In the genomic region with DNA sequence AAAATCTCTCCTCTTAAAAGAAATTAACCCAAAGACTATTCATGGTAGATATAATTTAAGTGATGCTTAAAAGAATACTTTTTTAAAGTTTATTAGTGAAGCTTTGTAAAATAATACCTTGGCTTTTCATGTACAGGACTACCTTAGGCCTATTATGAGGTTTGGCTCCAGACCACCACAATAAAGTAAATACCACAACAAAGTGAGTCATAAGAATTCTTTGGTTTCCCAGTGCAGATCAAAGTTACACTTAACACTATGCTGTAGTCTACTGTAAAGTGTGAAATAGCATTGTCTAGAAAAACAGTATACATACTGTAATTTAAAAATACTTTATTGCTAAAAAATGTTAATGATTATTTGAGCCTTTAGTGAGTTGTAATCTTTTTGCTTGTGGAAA, we compare ENCODE assay signal across 23 cellular contexts. TPM values are rescaled to one million over a fixed set of nuclear protein-coding genes. Genes with fewer than 3 reads are reported as not detected.
DNase-seq lines count a peak whose midpoint lies in the region; ATAC-seq and TF ChIP-seq lines count a peak whose summit lies in the region.
"Had no signal": no experiment of that assay in that cellular context is flagged by ENCODE, and none has a peak within 500 bp of the region (broad histone marks: within the 10 kb centered on the region; RNA-seq: fewer than 3 reads in every experiment).

No MANE protein-coding gene starts in this region.

- peaks cover 94% of the 10 kb centered on the region for H3K36me3 Mint-ChIP-seq in CD4-positive, alpha-beta T cell (ENCODE audit: low read depth)
- H3K36me3 Mint-ChIP-seq in activated CD4-positive, alpha-beta memory T cell treated with anti-CD3 and anti-CD28 coated beads, Interleukin-2, amount 10 ng/mL, durations not matched to agents 7 days and 5 days (ENCODE audit: low read depth): peaks cover 81% of the 10 kb centered on the region

- no peaks in the 10 kb centered on the region for H3K27me3 Mint-ChIP-seq in CD4-positive, alpha-beta T cell
- H3K27me3 Mint-ChIP-seq in activated CD4-positive, alpha-beta memory T cell treated with anti-CD3 and anti-CD28 coated beads, Interleukin-2, amount 10 ng/mL, durations not matched to agents 7 days and 5 days: no peaks in the 10 kb centered on the region
- H3K27me3 Mint-ChIP-seq: activated CD4-positive, alpha-beta T cell treated with anti-CD3 and anti-CD28 coated beads, Interleukin-2, amount 10 ng/mL, durations not matched to agents 24 days and 14 days; activated naive CD8-positive, alpha-beta T cell; activated T-cell treated with anti-CD3 and anti-CD28 coated beads, Interleukin-2, amount 50 U/mL, for 24 hours had no signal

- no peak for TF ChIP-seq RAD21 in HCT116 (IDR thresholded peaks at IDR 0.05; ENCODE audit: low read depth)

- H3K9me3 Mint-ChIP-seq in CD4-positive, alpha-beta T cell: no peaks in the 10 kb centered on the region
- H3K9me3 Mint-ChIP-seq in activated CD4-positive, alpha-beta memory T cell treated with anti-CD3 and anti-CD28 coated beads, Interleukin-2, amount 10 ng/mL, durations not matched to agents 7 days and 5 days: no peaks in the 10 kb centered on the region
- H3K9me3 Mint-ChIP-seq: activated CD4-positive, alpha-beta T cell treated with anti-CD3 and anti-CD28 coated beads, Interleukin-2, amount 10 ng/mL, durations not matched to agents 24 days and 14 days; activated T-cell treated with anti-CD3 and anti-CD28 coated beads, Interleukin-2, amount 50 U/mL, for 24 hours had no signal

- H3K4me1 Mint-ChIP-seq in CD4-positive, alpha-beta T cell (ENCODE audit: low read depth): peaks cover 53% of the 10 kb centered on the region
- peaks cover 32% of the 10 kb centered on the region for H3K4me1 Mint-ChIP-seq in activated CD4-positive, alpha-beta memory T cell treated with anti-CD3 and anti-CD28 coated beads, Interleukin-2, amount 10 ng/mL, durations not matched to agents 7 days and 5 days

- peaks cover 79 to 85% of the 10 kb centered on the region in 2 experiments for H3K36me3 ChIP-seq in HCT116 (ENCODE audit: control insufficient read depth in 1 of 2, insufficient read depth in 2 of 2, low read length in 2 of 2)
- peaks cover 28% of the 10 kb centered on the region for H3K36me3 ChIP-seq in mucosa of descending colon (ENCODE audit: low read depth)

- POLR2A ChIA-PET in CD4-positive, alpha-beta T cell (lab: Charles Lee): no interaction called here
- POLR2A ChIA-PET in HCT116 (lab: Charles Lee): no interaction called here
- POLR2A ChIA-PET in activated CD4-positive, alpha-beta memory T cell treated with anti-CD3 and anti-CD28 coated beads, Interleukin-2, amount 10 ng/mL, durations not matched to agents 7 days and 5 days (lab: Charles Lee): interaction anchor here (2.2 kb wide), 1 partner anchor 32 kb away, joined by 12 read pairs; a partner anchor contains a TSS

- RAD21 ChIA-PET in HCT116 (lab: Charles Lee; ENCODE audit: low non-redundant PET in 1 of 2, low total read pairs in 2 of 2, uncharacterized antibody in 2 of 2, unreplicated experiment in 2 of 2): no interaction called here

- no peak overlapping the region for H3K4me2 ChIP-seq in HCT116 (ENCODE audit: low read length)
- H3K4me2 ChIP-seq: hepatocyte had no signal

- no TSS peak for BruUV-seq in HCT116 (replicated peaks; lab: Mats Ljungman, UMichigan)

- CTCF ChIA-PET in CD4-positive, alpha-beta T cell (lab: Charles Lee): interaction anchor here (1.3 kb wide), 1 partner anchor 8 kb away, joined by 3 read pairs; no protein-coding TSS in a partner anchor
- CTCF ChIA-PET in HCT116 (lab: Charles Lee): no interaction called here
- CTCF ChIA-PET in activated CD4-positive, alpha-beta memory T cell treated with anti-CD3 and anti-CD28 coated beads, Interleukin-2, amount 10 ng/mL, durations not matched to agents 7 days and 5 days (lab: Charles Lee): no interaction called here

- H3K9ac ChIP-seq in HCT116 (ENCODE audit: low read length): no peak overlapping the region

- H2AFZ ChIP-seq in HCT116 (ENCODE audit: low read depth, low read length, poor library complexity, severe bottlenecking): no peak overlapping the region
- H2AFZ ChIP-seq: hepatocyte had no signal

- H3K27ac ChIP-seq in CD4-positive, alpha-beta T cell (ENCODE audit: low read depth, low read length): no peak overlapping the region
- H3K27ac ChIP-seq in HCT116 (ENCODE audit: low read depth, low read length): no peak overlapping the region
- H3K27ac ChIP-seq: hepatocyte, neutrophil, right atrium auricular region, SK-N-MC, stomach, upper lobe of right lung had no signal

- intact Hi-C loops in CD4-positive, alpha-beta T cell (cut with DNase I, micrococcal nuclease): no loop called here
- intact Hi-C loops in HCT116 (cut with micrococcal nuclease): no loop called here
- intact Hi-C loops in mucosa of descending colon (cut with DNase I, micrococcal nuclease): no loop called here

- H3K9me2 ChIP-seq in HCT116 (ENCODE audit: insufficient read depth): no peaks in the 10 kb centered on the region

- ATAC-seq in CD4-positive, alpha-beta T cell (ENCODE audit: poor library complexity): peak; percentile 48
- ATAC-seq in HCT116 (peak; percentile 67), mucosa of descending colon (no peak), GM18511 (IDR thresholded peaks at IDR 0.05; ENCODE audit: unreplicated experiment) (no peak), GM18520 (IDR thresholded peaks at IDR 0.05; ENCODE audit: unreplicated experiment) (no peak)
- ATAC-seq: upper lobe of right lung had no signal

- TF ChIP-seq POLR2A in HCT116 (IDR thresholded peaks at IDR 0.05; ENCODE audit: borderline replicate concordance, extremely low read depth, insufficient read depth, insufficient read length): no peak

- no peaks in the 10 kb centered on the region for H3K27me3 ChIP-seq in CD4-positive, alpha-beta T cell (ENCODE audit: control insufficient read depth, insufficient read depth, low read length)
- no peaks in the 10 kb centered on the region for H3K27me3 ChIP-seq in HCT116 (ENCODE audit: insufficient read depth, low read length)
- H3K27me3 ChIP-seq: hepatocyte, neutrophil, right atrium auricular region, stomach, upper lobe of right lung had no signal

- H3K4me3 ChIP-seq in HCT116 (replicated peaks in 1 of 2; ENCODE audit: low read depth in 1 of 2, low read length in 2 of 2) (no peak overlapping the region), mucosa of descending colon (no peak overlapping the region)
- H3K4me3 ChIP-seq: hepatocyte, right atrium auricular region, SK-N-MC, stomach, upper lobe of right lung had no signal

- H3K27ac Mint-ChIP-seq in CD4-positive, alpha-beta T cell: no peak overlapping the region
- H3K27ac Mint-ChIP-seq in activated CD4-positive, alpha-beta memory T cell treated with anti-CD3 and anti-CD28 coated beads, Interleukin-2, amount 10 ng/mL, durations not matched to agents 7 days and 5 days: no peak overlapping the region
- H3K27ac Mint-ChIP-seq: activated CD4-positive, alpha-beta T cell treated with anti-CD3 and anti-CD28 coated beads, Interleukin-2, amount 10 ng/mL, durations not matched to agents 24 days and 14 days had no signal

- peaks cover 93% of the 10 kb centered on the region for H3K79me2 ChIP-seq in HCT116 (ENCODE audit: insufficient read depth, low read length)

- no peak for TF ChIP-seq CTCF in CD4-positive, alpha-beta T cell (IDR thresholded peaks at IDR 0.05)
- no peak for TF ChIP-seq CTCF in HCT116 (IDR thresholded peaks at IDR 0.05 in 2 of 3, conservative IDR thresholded peaks at IDR 0.05 in 1 of 3; ENCODE audit: borderline replicate concordance in 1 of 3, insufficient read depth in 1 of 3, low read depth in 2 of 3, low read length in 2 of 3)
- TF ChIP-seq CTCF in mucosa of descending colon (IDR thresholded peaks at IDR 0.05): no peak

- H4K20me1 ChIP-seq in HCT116 (ENCODE audit: insufficient read depth): peaks cover 31% of the 10 kb centered on the region

- no peak overlapping the region for H3K4me3 Mint-ChIP-seq in CD4-positive, alpha-beta T cell
- no peak overlapping the region for H3K4me3 Mint-ChIP-seq in activated CD4-positive, alpha-beta memory T cell treated with anti-CD3 and anti-CD28 coated beads, Interleukin-2, amount 10 ng/mL, durations not matched to agents 7 days and 5 days
- H3K4me3 Mint-ChIP-seq: activated CD4-positive, alpha-beta T cell treated with anti-CD3 and anti-CD28 coated beads, Interleukin-2, amount 10 ng/mL, durations not matched to agents 24 days and 14 days; activated T-cell treated with anti-CD3 and anti-CD28 coated beads, Interleukin-2, amount 50 U/mL, for 24 hours had no signal

- no peak for DNase-seq in CD4-positive, alpha-beta T cell
- DNase-seq in HCT116 (ENCODE audit: low read depth, low spot score): no peak
- DNase-seq in amniotic epithelial cell (ENCODE audit: low read depth): peak; percentile 47
- peak; percentile 23 for DNase-seq in kidney tubule cell (ENCODE audit: low spot score)
- no peak for DNase-seq in mucosa of descending colon
- DNase-seq in activated CD4-positive, alpha-beta memory T cell treated with anti-CD3 and anti-CD28 coated beads, Interleukin-2, amount 10 ng/mL, durations not matched to agents 7 days and 5 days: no peak
- DNase-seq: activated CD4-positive, alpha-beta T cell treated with anti-CD3 and anti-CD28 coated beads, Interleukin-2, amount 10 ng/mL, durations not matched to agents 24 days and 14 days; activated T-cell treated with anti-CD3 and anti-CD28 coated beads, Interleukin-2, amount 50 U/mL, for 24 hours; effector CD8-positive, alpha-beta T cell; KG1; kidney glomerular epithelial cell; NCI-H1092 treated with DMSO at 0.1 percent for 48 hours; NCI-H2107; NCI-H526; stomach; upper lobe of right lung had no signal

- H3K9me3 ChIP-seq in CD4-positive, alpha-beta T cell (ENCODE audit: control insufficient read depth, low read length): no peaks in the 10 kb centered on the region
- H3K9me3 ChIP-seq in HCT116 (ENCODE audit: control insufficient read depth in 1 of 2, insufficient read depth in 1 of 2, low read depth in 1 of 2, low read length in 2 of 2) (no peaks in the 10 kb centered on the region; a peak in 2 of 4 replicates), mucosa of descending colon (no peaks in the 10 kb centered on the region)
- H3K9me3 ChIP-seq: neutrophil, right atrium auricular region, stomach, upper lobe of right lung had no signal

- H3K4me1 ChIP-seq in HCT116 (ENCODE audit: control insufficient read depth in 1 of 2, insufficient read depth in 2 of 2, low read length in 2 of 2) (no peaks in the 10 kb centered on the region), mucosa of descending colon (ENCODE audit: low read depth) (no peaks in the 10 kb centered on the region)
- H3K4me1 ChIP-seq: right atrium auricular region, upper lobe of right lung had no signal

RNA-seq across cellular contexts. Expression of a gene that starts 31.7 kb away (rescaled TPM):
- 10 to 100 TPM; 81.5 to 89.9 TPM for total RNA-seq in CD4-positive, alpha-beta T cell
- total RNA-seq in HCT116 (2021; ENCODE audit: unreplicated experiment) (351 TPM), mucosa of descending colon (100 to 1,000 TPM; 264 to 306 (median 286) TPM)
- 165 TPM in 2 replicates for polyA plus RNA-seq in HCT116 (2012)
- total RNA-seq in activated CD4-positive, alpha-beta memory T cell treated with anti-CD3 and anti-CD28 coated beads, Interleukin-2, amount 10 ng/mL, durations not matched to agents 7 days and 5 days: 100 to 1,000 TPM; 156 to 163 TPM

RNA-seq across cellular contexts. Expression of a gene that starts 55.9 kb away (rescaled TPM):
- total RNA-seq in CD4-positive, alpha-beta T cell: 1 to 10 TPM; 6.5 to 7.3 TPM
- 59.6 TPM for total RNA-seq in HCT116 (2021; ENCODE audit: unreplicated experiment)
- polyA plus RNA-seq in HCT116 (2012): 66.3 and 70.0 TPM in 2 replicates
- 10 to 100 TPM; 17.0 to 20.4 (median 20.2) TPM for total RNA-seq in mucosa of descending colon
- 10 to 100 TPM; 22.8 to 23.3 TPM for total RNA-seq in activated CD4-positive, alpha-beta memory T cell treated with anti-CD3 and anti-CD28 coated beads, Interleukin-2, amount 10 ng/mL, durations not matched to agents 7 days and 5 days

RNA-seq across cellular contexts. Expression of a gene that starts 56.1 kb away (rescaled TPM):
- 10 to 100 TPM; 73.6 to 81.1 TPM for total RNA-seq in CD4-positive, alpha-beta T cell
- total RNA-seq in HCT116 (2021; ENCODE audit: unreplicated experiment) (366 TPM), mucosa of descending colon (100 to 1,000 TPM; 257 to 361 (median 266) TPM)
- polyA plus RNA-seq in HCT116 (2012): 92.7 and 130 TPM in 2 replicates
- total RNA-seq in activated CD4-positive, alpha-beta memory T cell treated with anti-CD3 and anti-CD28 coated beads, Interleukin-2, amount 10 ng/mL, durations not matched to agents 7 days and 5 days: 100 to 1,000 TPM; 398 to 408 TPM

Comparison
In these comparisons a context has a peak if more than half of its experiments do, and no peak if none do; other contexts are left out.
1. ATAC-seq: peak in CD4-positive, alpha-beta T cell (single experiment) and HCT116 (single experiment); none in mucosa of descending colon (single experiment), GM18511 (single experiment) and GM18520 (single experiment).
2. DNase-seq: peak in amniotic epithelial cell (single experiment) and kidney tubule cell (single experiment); none in CD4-positive, alpha-beta T cell (0 of 10), HCT116 (single experiment), mucosa of descending colon (0 of 3) and activated CD4-positive, alpha-beta memory T cell treated with anti-CD3 and anti-CD28 coated beads, Interleukin-2, amount 10 ng/mL, durations not matched to agents 7 days and 5 days (single experiment).